1 cellular context compared by ENCODE assay signal in the genomic region with DNA sequence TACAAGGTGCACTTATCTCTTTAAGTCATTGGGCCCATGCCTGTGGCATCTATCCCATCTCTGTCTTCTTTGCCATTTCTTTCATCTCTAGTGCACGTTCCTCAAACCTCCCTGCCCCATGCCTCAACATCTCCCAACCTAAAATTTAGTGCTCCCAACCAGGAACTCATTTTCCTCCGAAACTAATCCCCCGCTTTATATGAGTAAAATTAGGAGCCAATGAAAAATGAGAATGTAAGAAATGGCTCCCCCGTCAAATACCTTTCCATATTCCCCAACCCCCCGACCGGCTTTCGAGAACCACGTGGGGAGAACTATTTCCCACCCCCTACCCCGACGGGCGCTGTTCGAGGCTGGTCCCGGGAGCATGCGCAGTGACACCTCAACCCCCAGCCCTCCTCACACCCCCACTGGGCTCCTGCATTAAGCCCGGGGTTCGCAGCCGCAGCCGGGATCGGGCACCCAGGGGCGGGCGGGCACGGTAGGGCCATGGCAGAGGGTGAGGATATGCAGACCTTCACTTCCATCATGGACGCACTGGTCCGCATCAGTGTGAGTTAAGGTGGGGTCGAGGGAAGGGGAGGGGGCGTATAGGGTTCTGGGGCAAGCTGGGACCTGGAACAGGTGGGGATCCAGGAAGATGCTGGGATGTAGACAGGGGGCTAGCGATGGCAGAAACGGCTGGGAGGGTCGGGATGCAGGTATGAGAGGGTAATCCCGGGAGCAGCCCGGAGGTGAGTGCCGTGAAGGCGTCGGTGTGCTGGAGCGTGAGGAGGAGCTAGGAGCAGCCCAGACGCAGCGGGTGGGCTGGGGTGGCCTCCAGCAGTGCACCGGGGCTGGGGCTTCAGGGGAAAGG.
TF ChIP-seq lines count a peak whose summit lies in the region.

A gene with protein sequence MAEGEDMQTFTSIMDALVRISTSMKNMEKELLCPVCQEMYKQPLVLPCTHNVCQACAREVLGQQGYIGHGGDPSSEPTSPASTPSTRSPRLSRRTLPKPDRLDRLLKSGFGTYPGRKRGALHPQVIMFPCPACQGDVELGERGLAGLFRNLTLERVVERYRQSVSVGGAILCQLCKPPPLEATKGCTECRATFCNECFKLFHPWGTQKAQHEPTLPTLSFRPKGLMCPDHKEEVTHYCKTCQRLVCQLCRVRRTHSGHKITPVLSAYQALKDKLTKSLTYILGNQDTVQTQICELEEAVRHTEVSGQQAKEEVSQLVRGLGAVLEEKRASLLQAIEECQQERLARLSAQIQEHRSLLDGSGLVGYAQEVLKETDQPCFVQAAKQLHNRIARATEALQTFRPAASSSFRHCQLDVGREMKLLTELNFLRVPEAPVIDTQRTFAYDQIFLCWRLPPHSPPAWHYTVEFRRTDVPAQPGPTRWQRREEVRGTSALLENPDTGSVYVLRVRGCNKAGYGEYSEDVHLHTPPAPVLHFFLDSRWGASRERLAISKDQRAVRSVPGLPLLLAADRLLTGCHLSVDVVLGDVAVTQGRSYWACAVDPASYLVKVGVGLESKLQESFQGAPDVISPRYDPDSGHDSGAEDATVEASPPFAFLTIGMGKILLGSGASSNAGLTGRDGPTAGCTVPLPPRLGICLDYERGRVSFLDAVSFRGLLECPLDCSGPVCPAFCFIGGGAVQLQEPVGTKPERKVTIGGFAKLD (plus strand): TSS at position 372 of the 856 bp plus-strand sequence. CDS start 118 bp downstream, at position 490.

TF ChIP-seq in SK-N-SH treated with all-trans-retinoic acid at 6 μM for 48 hours, 23 proteins besides CTCF, POLR2A, EP300 and RAD21 (continued from another document):
- TF ChIP-seq, protein P1, sequence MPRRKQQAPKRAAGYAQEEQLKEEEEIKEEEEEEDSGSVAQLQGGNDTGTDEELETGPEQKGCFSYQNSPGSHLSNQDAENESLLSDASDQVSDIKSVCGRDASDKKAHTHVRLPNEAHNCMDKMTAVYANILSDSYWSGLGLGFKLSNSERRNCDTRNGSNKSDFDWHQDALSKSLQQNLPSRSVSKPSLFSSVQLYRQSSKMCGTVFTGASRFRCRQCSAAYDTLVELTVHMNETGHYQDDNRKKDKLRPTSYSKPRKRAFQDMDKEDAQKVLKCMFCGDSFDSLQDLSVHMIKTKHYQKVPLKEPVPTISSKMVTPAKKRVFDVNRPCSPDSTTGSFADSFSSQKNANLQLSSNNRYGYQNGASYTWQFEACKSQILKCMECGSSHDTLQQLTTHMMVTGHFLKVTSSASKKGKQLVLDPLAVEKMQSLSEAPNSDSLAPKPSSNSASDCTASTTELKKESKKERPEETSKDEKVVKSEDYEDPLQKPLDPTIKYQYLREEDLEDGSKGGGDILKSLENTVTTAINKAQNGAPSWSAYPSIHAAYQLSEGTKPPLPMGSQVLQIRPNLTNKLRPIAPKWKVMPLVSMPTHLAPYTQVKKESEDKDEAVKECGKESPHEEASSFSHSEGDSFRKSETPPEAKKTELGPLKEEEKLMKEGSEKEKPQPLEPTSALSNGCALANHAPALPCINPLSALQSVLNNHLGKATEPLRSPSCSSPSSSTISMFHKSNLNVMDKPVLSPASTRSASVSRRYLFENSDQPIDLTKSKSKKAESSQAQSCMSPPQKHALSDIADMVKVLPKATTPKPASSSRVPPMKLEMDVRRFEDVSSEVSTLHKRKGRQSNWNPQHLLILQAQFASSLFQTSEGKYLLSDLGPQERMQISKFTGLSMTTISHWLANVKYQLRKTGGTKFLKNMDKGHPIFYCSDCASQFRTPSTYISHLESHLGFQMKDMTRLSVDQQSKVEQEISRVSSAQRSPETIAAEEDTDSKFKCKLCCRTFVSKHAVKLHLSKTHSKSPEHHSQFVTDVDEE (CRISPR knock-in tag; IDR thresholded peaks at IDR 0.05): no peak
- TF ChIP-seq TOX (CRISPR knock-in tag; IDR thresholded peaks at IDR 0.05; ENCODE audit: borderline replicate concordance) (no peak), ZFP30 (CRISPR knock-in tag; IDR thresholded peaks at IDR 0.05) (no peak)
